ENCODE assay signal across 15 cellular contexts in genomic region chr1:21966247-21967000, GRCh38. TPM values are rescaled to one million over a fixed set of nuclear protein-coding genes. Genes with fewer than 3 reads are reported as not detected.
DNase-seq lines count a peak whose midpoint lies in the region; ATAC-seq and TF ChIP-seq lines count a peak whose summit lies in the region.
"Had no signal": no experiment of that assay in that cellular context is flagged by ENCODE, and none has a peak within 500 bp of the region (broad histone marks: within the 10 kb centered on the region; RNA-seq: fewer than 3 reads in every experiment).

No MANE protein-coding gene starts in this region.

- TF ChIP-seq CTCF in HEK293 (tag by site-specific recombination; IDR thresholded peaks at IDR 0.05) (no peak), foreskin fibroblast (IDR thresholded peaks at IDR 0.05; ENCODE audit: low read depth, low read length) (no peak)

- peaks cover 4% of the 10 kb centered on the region for H3K4me1 Mint-ChIP-seq in activated T-helper 17 cell treated with anti-CD3 and anti-CD28 coated beads, Interleukin-2, amount 50 U/mL, for 72 hours

- no peaks in the 10 kb centered on the region for H3K9me3 ChIP-seq in HEK293 (ENCODE audit: control insufficient read depth, insufficient read depth, low read depth, low read length)

- H3K27ac Mint-ChIP-seq in activated T-helper 17 cell treated with anti-CD3 and anti-CD28 coated beads, Interleukin-2, amount 50 U/mL, for 72 hours = no peak overlapping the region
- H3K27ac Mint-ChIP-seq: memory B cell had no signal

- no peaks in the 10 kb centered on the region for H3K9me3 Mint-ChIP-seq in activated T-helper 17 cell treated with anti-CD3 and anti-CD28 coated beads, Interleukin-2, amount 50 U/mL, for 72 hours
- H3K9me3 Mint-ChIP-seq: memory B cell had no signal

- CTCF ChIA-PET in HEK293 (lab: Yijun Ruan, JAX) = interaction anchor here (0.6 to 1.2 kb wide), 3 partner anchors 100 to 263 kb away, joined by 3 to 4 read pairs (median 3); no protein-coding TSS in a partner anchor

- peaks cover 4% of the 10 kb centered on the region for H3K27me3 Mint-ChIP-seq in activated T-helper 17 cell treated with anti-CD3 and anti-CD28 coated beads, Interleukin-2, amount 50 U/mL, for 72 hours

- H3K4me3 Mint-ChIP-seq in activated T-helper 17 cell treated with anti-CD3 and anti-CD28 coated beads, Interleukin-2, amount 50 U/mL, for 72 hours = no peak overlapping the region
- H3K4me3 Mint-ChIP-seq: memory B cell had no signal

- POLR2A ChIA-PET in HEK293 (lab: Yijun Ruan, JAX) = no interaction called here

- no peak overlapping the region for H3K27ac ChIP-seq in HEK293 (ENCODE audit: extremely low read depth, low read depth, low read length)
- H3K27ac ChIP-seq: HL-60 had no signal

- peak; percentile 62 for ATAC-seq in activated T-helper 17 cell treated with anti-CD3 and anti-CD28 coated beads, Interleukin-2, amount 50 U/mL, for 72 hours (replicated peaks)
- ATAC-seq in GM21367 (IDR thresholded peaks at IDR 0.05; ENCODE audit: unreplicated experiment) (no peak), HG02642 (IDR thresholded peaks at IDR 0.05; ENCODE audit: poor library complexity, unreplicated experiment) (no peak), GM21786 (IDR thresholded peaks at IDR 0.05; ENCODE audit: unreplicated experiment) (no peak)

- H3K4me3 ChIP-seq in HEK293 (ENCODE audit: low read depth, low read length) = no peak overlapping the region
- H3K4me3 ChIP-seq in foreskin fibroblast (ENCODE audit: low read depth in 1 of 2, low read length in 2 of 2) = no peak overlapping the region

- no peaks in the 10 kb centered on the region for H3K36me3 Mint-ChIP-seq in activated T-helper 17 cell treated with anti-CD3 and anti-CD28 coated beads, Interleukin-2, amount 50 U/mL, for 72 hours (ENCODE audit: low read depth)
- H3K36me3 Mint-ChIP-seq: memory B cell had no signal

- H3K36me3 ChIP-seq in HEK293 (ENCODE audit: control insufficient read depth in 2 of 2, insufficient read depth in 1 of 2, low read length in 2 of 2) = no peaks in the 10 kb centered on the region

- H3K4me1 ChIP-seq in HEK293 (ENCODE audit: control insufficient read depth, insufficient read depth, low read length) = no peaks in the 10 kb centered on the region

- DNase-seq in A172 (ENCODE audit: low spot score) (peak; percentile 46), foreskin fibroblast (peak; percentile 70 to 83), cerebellar cortex (ENCODE audit: low spot score) (no peak)
- DNase-seq: activated CD8-positive, alpha-beta memory T cell treated with anti-CD3 and anti-CD28 coated beads, Interleukin-2, amount 50 U/mL, for 4 hours; DND-41; effector memory CD4-positive, alpha-beta T cell; NCI-H1436; NCI-H524 treated with DMSO at 0.1 percent for 48 hours had no signal

TF ChIP-seq in HEK293, 187 proteins besides CTCF, POLR2A, EP300 and RAD21 (continues in another document):
- TF ChIP-seq ZNF518A (tag by site-specific recombination; conservative IDR thresholded peaks at IDR 0.05; ENCODE audit: low read depth) (no peak), ZNF19 (tag by site-specific recombination; IDR thresholded peaks at IDR 0.05; ENCODE audit: low read depth) (no peak), ATF2 (tag by site-specific recombination; IDR thresholded peaks at IDR 0.05; ENCODE audit: low read depth) (peak; percentile 56), ZNF341 (tag by site-specific recombination; IDR thresholded peaks at IDR 0.05; ENCODE audit: low read depth) (no peak), ZBTB21 (tag by site-specific recombination; IDR thresholded peaks at IDR 0.05) (no peak), SCRT2 (tag by site-specific recombination; IDR thresholded peaks at IDR 0.05) (peak; percentile 97), ZNF366 (tag by site-specific recombination; conservative IDR thresholded peaks at IDR 0.05) (no peak), AEBP2 (tag by site-specific recombination; IDR thresholded peaks at IDR 0.05; ENCODE audit: borderline replicate concordance) (no peak), ZNF37A (tag by site-specific recombination; IDR thresholded peaks at IDR 0.05) (no peak), ZNF248 (tag by site-specific recombination; IDR thresholded peaks at IDR 0.05) (no peak), SCRT1 (tag by site-specific recombination; IDR thresholded peaks at IDR 0.05; ENCODE audit: borderline replicate concordance) (peak; percentile 85), ZNF571 (tag by site-specific recombination; IDR thresholded peaks at IDR 0.05) (no peak), ZNF580 (tag by site-specific recombination; IDR thresholded peaks at IDR 0.05) (no peak), ZNF621 (tag by site-specific recombination; IDR thresholded peaks at IDR 0.05) (no peak), ZNF530 (tag by site-specific recombination; IDR thresholded peaks at IDR 0.05; ENCODE audit: low read depth) (no peak)

RNA-seq across cellular contexts. Expression of gene CELA3B, which starts 10.4 kb away (rescaled TPM):
- total RNA-seq in A172 (2014; rRNA removed; shearing (Covaris generic)) = not detected in 2 replicates
- not detected for total RNA-seq in activated T-helper 17 cell treated with anti-CD3 and anti-CD28 coated beads, Interleukin-2, amount 50 U/mL, for 72 hours

RNA-seq across cellular contexts. Expression of gene HSPG2, which starts 29.3 kb away (rescaled TPM):
- 17.9 and 18.3 TPM in 2 replicates for total RNA-seq in A172 (2014; rRNA removed; shearing (Covaris generic))
- 10 to 100 TPM in 1 of 2 donors, 1 to 10 TPM in 1; 1.8 to 33.3 TPM for total RNA-seq in activated T-helper 17 cell treated with anti-CD3 and anti-CD28 coated beads, Interleukin-2, amount 50 U/mL, for 72 hours

RNA-seq across cellular contexts. Expression of gene CELA3A, which starts 35.0 kb away (rescaled TPM):
- not detected in 2 replicates for total RNA-seq in A172 (2014; rRNA removed; shearing (Covaris generic))
- not detected for total RNA-seq in activated T-helper 17 cell treated with anti-CD3 and anti-CD28 coated beads, Interleukin-2, amount 50 U/mL, for 72 hours
